In the genomic region with DNA sequence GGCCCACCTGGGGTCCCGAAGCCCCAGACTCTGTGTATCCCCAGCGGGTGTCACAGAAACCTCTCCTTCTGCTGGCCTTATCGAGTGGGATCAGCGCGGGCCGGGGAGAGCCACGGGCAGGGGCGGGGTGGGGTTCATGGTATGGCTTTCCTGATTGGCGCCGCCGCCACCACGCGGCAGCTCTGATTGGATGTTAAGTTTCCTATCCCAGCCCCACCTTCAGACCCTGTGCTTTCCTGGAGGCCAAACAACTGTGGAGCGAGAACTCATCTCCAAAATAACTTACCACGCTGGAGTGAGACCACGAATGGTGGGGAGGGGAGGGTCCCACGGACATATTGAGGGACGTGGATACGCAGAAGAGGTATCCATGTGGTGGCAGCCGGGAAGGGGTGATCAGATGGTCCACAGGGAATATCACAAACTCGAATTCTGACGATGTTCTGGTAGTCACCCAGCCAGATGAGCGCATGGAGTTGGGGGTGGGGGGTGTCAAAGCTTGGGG, we compare ENCODE assay signal across 7 cellular contexts. TPM values are rescaled to one million over a fixed set of nuclear protein-coding genes. Genes with fewer than 3 reads are reported as not detected.
A peak's percentile ranks its signal among the peaks of the same experiment; 100 is the strongest.
DNase-seq lines count a peak whose midpoint lies in the region; ATAC-seq and TF ChIP-seq lines count a peak whose summit lies in the region.

No MANE protein-coding gene starts in this region.

- H3K4me3 Mint-ChIP-seq in progenitor cell of endocrine pancreas (ENCODE audit: low read depth) = peak overlapping the region; percentile 52

- in situ Hi-C loops in KBM-7 (cut with MboI; ENCODE audit: low pct_unique_long_range_greater_than_20kb, low sequenced_read_pairs) = no loop called here

- TF ChIP-seq CTCF in epithelial cell of esophagus (IDR thresholded peaks at IDR 0.05; ENCODE audit: insufficient read depth, low read depth, low read length, missing control alignments) (no peak), progenitor cell of endocrine pancreas (IDR thresholded peaks at IDR 0.05; ENCODE audit: unreplicated experiment) (no peak)

- H3K9ac ChIP-seq in ES-I3 (ENCODE audit: low read depth, low read length) = peak overlapping the region; percentile 59; the same call in 1 of the 2 replicates

- H3K4me1 ChIP-seq in ES-I3 (ENCODE audit: insufficient read depth, low read length) = peaks cover under 1% of the 10 kb centered on the region; the same call in 1 of the 2 replicates

- peaks cover 88% of the 10 kb centered on the region for H3K27me3 Mint-ChIP-seq in progenitor cell of endocrine pancreas

- H3K9me3 ChIP-seq in ES-I3 (ENCODE audit: control insufficient read depth, insufficient read depth, low read length) = no peaks in the 10 kb centered on the region

- H3K36me3 Mint-ChIP-seq in progenitor cell of endocrine pancreas (ENCODE audit: insufficient read depth) = no peaks in the 10 kb centered on the region

- no peaks in the 10 kb centered on the region for H3K9me3 Mint-ChIP-seq in progenitor cell of endocrine pancreas (ENCODE audit: low read depth)

- peaks cover 7% of the 10 kb centered on the region for H3K4me1 Mint-ChIP-seq in progenitor cell of endocrine pancreas (ENCODE audit: low read depth)

- H3K36me3 ChIP-seq in ES-I3 (ENCODE audit: insufficient read depth, low read length) = no peaks in the 10 kb centered on the region

- no peak overlapping the region for H3K27ac Mint-ChIP-seq in progenitor cell of endocrine pancreas

- DNase-seq in KBM-7 = peak; percentile 87
- DNase-seq in T1000 (lab: John Stamatoyannopoulos, UW) = peak; percentile 29
- peak; percentile 63 for DNase-seq in epithelial cell of esophagus (ENCODE audit: low read depth)
- DNase-seq in progenitor cell of endocrine pancreas (ENCODE audit: low spot score, unreplicated experiment) = no peak
- DNase-seq in T-helper 9 cell = no peak

- no peak for ATAC-seq in HG02763 (IDR thresholded peaks at IDR 0.05; ENCODE audit: unreplicated experiment)

- H3K4me3 ChIP-seq in epithelial cell of esophagus (ENCODE audit: low read length) = peak overlapping the region; percentile 53

RNA-seq across cellular contexts. Expression of a gene that starts 1.0 kb away (rescaled TPM):
- total RNA-seq in progenitor cell of endocrine pancreas = not detected in 2 replicates

RNA-seq across cellular contexts. Expression of a gene that starts 2.0 kb away (rescaled TPM):
- total RNA-seq in progenitor cell of endocrine pancreas = not detected in 2 replicates

RNA-seq across cellular contexts. Expression of a gene that starts 17.8 kb away (rescaled TPM):
- 0.17 and 0.20 TPM in 2 replicates for total RNA-seq in progenitor cell of endocrine pancreas

RNA-seq across cellular contexts. Expression of a gene that starts 20.9 kb away (rescaled TPM):
- 20.0 and 26.8 TPM in 2 replicates for total RNA-seq in progenitor cell of endocrine pancreas

RNA-seq across cellular contexts. Expression of a gene that starts 27.1 kb away (rescaled TPM):
- 23.2 and 24.7 TPM in 2 replicates for total RNA-seq in progenitor cell of endocrine pancreas

Comparison
In these comparisons a context has a peak if more than half of its experiments do, and no peak if none do; other contexts are left out.
1. DNase-seq: peak in KBM-7 (single experiment), T1000 (single experiment) and epithelial cell of esophagus (single experiment); none in progenitor cell of endocrine pancreas (single experiment) and T-helper 9 cell (single experiment).